ENCODE assay signal across 9 cellular contexts in genomic region chr1:89547563-89548485, GRCh38. TPM values are rescaled to one million over a fixed set of nuclear protein-coding genes. Genes with fewer than 3 reads are reported as not detected.
DNase-seq lines count a peak whose midpoint lies in the region; ATAC-seq, FAIRE-seq and TF ChIP-seq lines count a peak whose summit lies in the region.
"Had no signal": no experiment of that assay in that cellular context is flagged by ENCODE, and none has a peak within 500 bp of the region (broad histone marks: within the 10 kb centered on the region; RNA-seq: fewer than 3 reads in every experiment).

No MANE protein-coding gene starts in this region.

- no peak overlapping the region for H3K27ac ChIP-seq in RWPE1
- H3K27ac ChIP-seq: neutrophil had no signal

- FAIRE-seq in frontal cortex (lab: Jason Lieb, UNC) = peak; percentile 58

- ATAC-seq in GM18517 (IDR thresholded peaks at IDR 0.05; ENCODE audit: unreplicated experiment) (no peak), HG03571 (IDR thresholded peaks at IDR 0.05; ENCODE audit: unreplicated experiment) (no peak), HG03457 (IDR thresholded peaks at IDR 0.05; ENCODE audit: unreplicated experiment) (no peak)

- CTCF ChIA-PET in RWPE1 (lab: Yijun Ruan, JAX) = no interaction called here

- POLR2A ChIA-PET in RWPE1 (lab: Yijun Ruan, JAX; ENCODE audit: low non-redundant PET) = no interaction called here

- DNase-seq in stimulated activated CD4-positive, alpha-beta T cell treated with anti-CD3 and anti-CD28 coated beads, Interleukin-4, amount 100 ng/mL, for 24 hours = peak; percentile 35
- DNase-seq in stimulated activated CD4-positive, alpha-beta T cell treated with anti-CD3 and anti-CD28 coated beads, Interleukin-12 subunit alpha, Interleukin-12 subunit beta, amount 100 ng/mL, for 4 hours = no peak
- DNase-seq in RWPE1 (ENCODE audit: low spot score) (peak; percentile 90), frontal cortex (ENCODE audit: low spot score in 2 of 2) (no peak), GOT3 (lab: John Stamatoyannopoulos, UW) (no peak)

- TF ChIP-seq CTCF in RWPE1 (conservative IDR thresholded peaks at IDR 0.05; ENCODE audit: low read depth) = no peak

RNA-seq across cellular contexts. Expression of gene LRRC8B, which starts 23.2 kb away (rescaled TPM):
- 39.1 TPM for total RNA-seq in frontal cortex

Comparison
In these comparisons a context has a peak if more than half of its experiments do, and no peak if none do; other contexts are left out.
1. DNase-seq: peak in stimulated activated CD4-positive, alpha-beta T cell treated with anti-CD3 and anti-CD28 coated beads, Interleukin-4, amount 100 ng/mL, for 24 hours (single experiment) and RWPE1 (single experiment); none in stimulated activated CD4-positive, alpha-beta T cell treated with anti-CD3 and anti-CD28 coated beads, Interleukin-12 subunit alpha, Interleukin-12 subunit beta, amount 100 ng/mL, for 4 hours (single experiment), frontal cortex (0 of 2) and GOT3 (single experiment).